ENCODE assay signal across 1 cellular context in the genomic region with DNA sequence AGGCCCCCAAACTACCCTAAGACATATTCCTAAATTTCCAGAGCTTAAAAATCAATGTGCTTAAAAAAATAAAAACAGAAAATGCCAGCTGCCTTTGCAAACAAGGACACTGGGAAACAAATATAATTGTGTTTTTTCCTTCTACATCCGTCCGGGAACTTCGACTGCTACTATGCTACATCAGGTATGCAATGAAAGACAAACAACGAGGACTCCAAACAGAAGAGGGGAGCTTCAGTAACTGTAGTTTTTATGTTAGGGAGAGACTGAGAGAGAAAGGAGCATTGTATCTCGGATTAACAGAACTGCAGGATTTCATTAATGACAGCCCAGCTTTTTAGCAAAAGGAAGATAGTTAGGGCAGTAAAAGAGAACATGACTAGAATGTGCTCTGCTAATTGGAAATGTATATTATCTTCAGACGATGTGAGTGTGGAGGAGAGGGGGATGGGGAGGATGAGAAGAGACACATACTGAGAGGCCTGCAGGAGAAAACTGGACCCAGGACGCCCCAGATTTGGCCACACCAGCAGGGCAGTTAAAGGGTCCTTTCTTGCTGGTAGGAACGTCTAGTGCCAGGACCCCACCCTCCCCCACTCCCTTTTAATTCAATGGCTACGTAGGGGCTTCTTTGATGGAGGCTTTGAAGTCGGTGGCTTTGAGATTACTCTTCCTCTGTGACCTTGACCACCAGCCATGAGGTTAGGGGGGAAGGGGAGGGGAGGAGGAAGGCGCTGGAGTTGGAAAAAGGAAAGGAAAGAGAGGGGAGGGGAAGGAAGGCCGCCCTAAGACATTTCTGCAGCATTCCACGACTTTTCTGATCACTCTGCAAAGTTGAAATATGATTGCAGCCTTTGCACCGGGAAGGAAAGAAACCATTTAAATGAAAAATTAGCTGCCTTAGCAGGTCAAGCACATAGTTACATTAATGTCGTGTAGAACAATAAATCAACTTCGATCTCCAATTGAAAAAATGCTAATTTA.
TF ChIP-seq lines count a peak whose summit lies in the region.

No MANE protein-coding gene starts in this region.

TF ChIP-seq in IMR-90, 13 proteins besides CTCF, POLR2A, EP300 and RAD21 (continued from another document):
- TF ChIP-seq, protein P1, sequence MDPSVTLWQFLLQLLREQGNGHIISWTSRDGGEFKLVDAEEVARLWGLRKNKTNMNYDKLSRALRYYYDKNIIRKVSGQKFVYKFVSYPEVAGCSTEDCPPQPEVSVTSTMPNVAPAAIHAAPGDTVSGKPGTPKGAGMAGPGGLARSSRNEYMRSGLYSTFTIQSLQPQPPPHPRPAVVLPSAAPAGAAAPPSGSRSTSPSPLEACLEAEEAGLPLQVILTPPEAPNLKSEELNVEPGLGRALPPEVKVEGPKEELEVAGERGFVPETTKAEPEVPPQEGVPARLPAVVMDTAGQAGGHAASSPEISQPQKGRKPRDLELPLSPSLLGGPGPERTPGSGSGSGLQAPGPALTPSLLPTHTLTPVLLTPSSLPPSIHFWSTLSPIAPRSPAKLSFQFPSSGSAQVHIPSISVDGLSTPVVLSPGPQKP (IDR thresholded peaks at IDR 0.05; ENCODE audit: borderline replicate concordance, low read depth, low read length), result no peak
- TF ChIP-seq, protein P2, sequence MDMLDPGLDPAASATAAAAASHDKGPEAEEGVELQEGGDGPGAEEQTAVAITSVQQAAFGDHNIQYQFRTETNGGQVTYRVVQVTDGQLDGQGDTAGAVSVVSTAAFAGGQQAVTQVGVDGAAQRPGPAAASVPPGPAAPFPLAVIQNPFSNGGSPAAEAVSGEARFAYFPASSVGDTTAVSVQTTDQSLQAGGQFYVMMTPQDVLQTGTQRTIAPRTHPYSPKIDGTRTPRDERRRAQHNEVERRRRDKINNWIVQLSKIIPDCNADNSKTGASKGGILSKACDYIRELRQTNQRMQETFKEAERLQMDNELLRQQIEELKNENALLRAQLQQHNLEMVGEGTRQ (IDR thresholded peaks at IDR 0.05; ENCODE audit: low read depth, low read length), result no peak
- TF ChIP-seq CHD1 (IDR thresholded peaks at IDR 0.05; ENCODE audit: low read depth, low read length), result no peak
- TF ChIP-seq RCOR1 (IDR thresholded peaks at IDR 0.05; ENCODE audit: insufficient replicate concordance, low read length), result no peak
- TF ChIP-seq FOS (IDR thresholded peaks at IDR 0.05; ENCODE audit: low read depth, low read length), result no peak
- no peak for TF ChIP-seq CEBPB (IDR thresholded peaks at IDR 0.05; ENCODE audit: low read depth, low read length)
- no peak for TF ChIP-seq MAFK (IDR thresholded peaks at IDR 0.05; ENCODE audit: low read depth, low read length)
- no peak for TF ChIP-seq MXI1 (IDR thresholded peaks at IDR 0.05; ENCODE audit: borderline replicate concordance, low read depth, low read length)
- no peak for TF ChIP-seq SMC3 (IDR thresholded peaks at IDR 0.05; ENCODE audit: low read depth, low read length)
- no peak for TF ChIP-seq RFX5 (IDR thresholded peaks at IDR 0.05; ENCODE audit: low read depth, low read length)
- no peak for TF ChIP-seq MAZ (IDR thresholded peaks at IDR 0.05; ENCODE audit: borderline replicate concordance, low read depth, low read length)
